15 cellular contexts compared by ENCODE assay signal in the genomic region with DNA sequence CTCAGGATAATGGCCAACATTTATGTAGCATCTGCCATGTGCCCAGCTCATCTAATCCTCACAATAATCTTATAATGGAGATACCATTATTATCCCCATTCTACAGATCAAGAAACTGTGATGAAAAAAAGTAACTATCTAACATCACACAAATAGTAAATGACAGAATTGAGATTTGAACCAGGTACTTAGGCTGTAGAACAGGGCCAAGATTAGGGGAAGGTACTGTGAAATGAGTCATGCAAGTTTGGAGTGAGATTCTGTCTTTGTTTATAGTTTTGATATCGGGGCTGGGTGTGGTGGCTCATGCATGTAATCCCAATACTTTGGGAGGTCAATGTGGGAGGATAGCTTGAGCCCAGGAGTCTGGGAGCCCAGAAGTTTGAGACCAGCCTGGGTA.
"Had no signal": no experiment of that assay in that cellular context is flagged by ENCODE, and none has a peak within 500 bp of the region (broad histone marks: within the 10 kb centered on the region; RNA-seq: fewer than 3 reads in every experiment).

No MANE protein-coding gene starts in this region.

- H3K27ac ChIP-seq: heart left ventricle, pancreas, thyroid gland, vagina had no signal

- H3K27me3 Mint-ChIP-seq: activated B cell treated with CpG ODN at 0.5 μM for 24 hours; activated CD8-positive, alpha-beta memory T cell treated with anti-CD3 and anti-CD28 coated beads, Interleukin-2, amount 10 ng/mL, durations not matched to agents 7 days and 5 days had no signal

- H3K9me3 Mint-ChIP-seq: activated B cell treated with CpG ODN at 0.5 μM for 24 hours; activated T-cell treated with anti-CD3 and anti-CD28 coated beads, Interleukin-2, amount 50 U/mL, for 4 hours; nephron progenitor cell; T-helper 1 cell treated with Interleukin-12 subunit alpha and Interleukin-12 subunit beta and Interleukin-4 antibody, amounts not matched to agents 30 μg/mL and 1 μg/mL, for 36 hours had no signal

- H3K27ac Mint-ChIP-seq: activated B cell treated with CpG ODN at 0.5 μM for 24 hours; nephron progenitor cell; T-helper 1 cell treated with Interleukin-12 subunit alpha and Interleukin-12 subunit beta and Interleukin-4 antibody, amounts not matched to agents 30 μg/mL and 1 μg/mL, for 36 hours had no signal

- H3K4me3 ChIP-seq: mucosa of descending colon, thyroid gland had no signal

- H3K27me3 ChIP-seq: esophagus squamous epithelium, heart left ventricle, pancreas, thyroid gland, vagina had no signal

- H3K36me3 ChIP-seq: esophagus squamous epithelium, heart left ventricle, pancreas, thyroid gland, vagina had no signal

- ATAC-seq: activated CD8-positive, alpha-beta memory T cell treated with anti-CD3 and anti-CD28 coated beads, Interleukin-2, amount 10 ng/mL, durations not matched to agents 7 days and 5 days; activated T-cell treated with anti-CD3 and anti-CD28 coated beads, Interleukin-2, amount 50 U/mL, for 4 hours; heart left ventricle; mucosa of descending colon; pancreas had no signal

- H3K9me3 ChIP-seq: esophagus squamous epithelium, heart left ventricle, mucosa of descending colon, pancreas, thyroid gland, vagina had no signal

- DNase-seq: activated B cell treated with CpG ODN at 0.5 μM for 24 hours; activated CD4-positive, alpha-beta T cell treated with anti-CD3 and anti-CD28 coated beads, Interleukin-2, amount 50 U/mL, for 1 hour; activated CD8-positive, alpha-beta memory T cell treated with anti-CD3 and anti-CD28 coated beads, Interleukin-2, amount 10 ng/mL, durations not matched to agents 7 days and 5 days; activated T-cell treated with anti-CD3 and anti-CD28 coated beads, Interleukin-2, amount 50 U/mL, for 4 hours; esophagus squamous epithelium; heart left ventricle; mammary epithelial cell; mucosa of descending colon; nephron progenitor cell; pancreas; stimulated activated CD4-positive, alpha-beta T cell treated with anti-CD3 and anti-CD28 coated beads, Interleukin-15, amount 100 ng/mL, for 24 hours; stimulated activated CD4-positive, alpha-beta T cell treated with anti-CD3 and anti-CD28 coated beads, Interleukin-4, amount 100 ng/mL, for 4 hours; thyroid gland had no signal
